Comparison of ENCODE assay signal across 31 cellular contexts in genomic region chr12:122057769-122058168, GRCh38.
"Had no signal": no experiment of that assay in that cellular context is flagged by ENCODE, and none has a peak within 500 bp of the region (broad histone marks: within the 10 kb centered on the region; RNA-seq: fewer than 3 reads in every experiment).

No MANE protein-coding gene starts in this region.

- FAIRE-seq: RCC 7860 had no signal

- H3K27me3 ChIP-seq: brain microvascular endothelial cell had no signal

- H3K27ac ChIP-seq: brain microvascular endothelial cell, PC-9, SK-N-MC, WERI-Rb-1 had no signal

- H3K9me3 Mint-ChIP-seq: activated CD4-positive, alpha-beta T cell treated with anti-CD3 and anti-CD28 coated beads, Interleukin-2, amount 10 ng/mL, durations not matched to agents 24 days and 14 days; activated CD8-positive, alpha-beta T cell treated with anti-CD3 and anti-CD28 coated beads for 36 hours; activated naive CD8-positive, alpha-beta T cell treated with anti-CD3 and anti-CD28 coated beads for 36 hours; activated T-cell treated with anti-CD3 and anti-CD28 coated beads, Interleukin-2, amount 50 U/mL, for 72 hours; activated T-helper 17 cell treated with anti-CD3 and anti-CD28 coated beads, Interleukin-2, amount 50 U/mL, for 72 hours had no signal

- H2AFZ ChIP-seq: PC-9 had no signal

- H3K36me3 Mint-ChIP-seq: activated naive CD8-positive, alpha-beta T cell treated with anti-CD3 and anti-CD28 coated beads for 36 hours had no signal

- H3K27ac Mint-ChIP-seq: activated CD4-positive, alpha-beta T cell treated with anti-CD3 and anti-CD28 coated beads, Interleukin-2, amount 10 ng/mL, durations not matched to agents 24 days and 14 days; activated CD8-positive, alpha-beta T cell treated with anti-CD3 and anti-CD28 coated beads for 36 hours; activated naive CD8-positive, alpha-beta T cell treated with anti-CD3 and anti-CD28 coated beads for 36 hours; activated T-cell treated with anti-CD3 and anti-CD28 coated beads, Interleukin-2, amount 50 U/mL, for 72 hours; activated T-helper 17 cell treated with anti-CD3 and anti-CD28 coated beads, Interleukin-2, amount 50 U/mL, for 72 hours had no signal

- H3K4me3 Mint-ChIP-seq: activated CD4-positive, alpha-beta T cell treated with anti-CD3 and anti-CD28 coated beads, Interleukin-2, amount 10 ng/mL, durations not matched to agents 24 days and 14 days; activated CD8-positive, alpha-beta T cell treated with anti-CD3 and anti-CD28 coated beads for 36 hours; activated naive CD8-positive, alpha-beta T cell treated with anti-CD3 and anti-CD28 coated beads for 36 hours; activated T-cell treated with anti-CD3 and anti-CD28 coated beads, Interleukin-2, amount 50 U/mL, for 72 hours; activated T-helper 17 cell treated with anti-CD3 and anti-CD28 coated beads, Interleukin-2, amount 50 U/mL, for 72 hours had no signal

- DNase-seq: activated CD4-positive, alpha-beta T cell treated with anti-CD3 and anti-CD28 coated beads, Interleukin-2, amount 10 ng/mL, durations not matched to agents 24 days and 14 days; activated CD4-positive, alpha-beta T cell treated with anti-CD3 and anti-CD28 coated beads, Interleukin-2, amount 50 U/mL, for 4 hours; activated CD8-positive, alpha-beta T cell treated with anti-CD3 and anti-CD28 coated beads for 36 hours; activated effector memory CD4-positive, alpha-beta T cell treated with anti-CD3 and anti-CD28 coated beads, Interleukin-2, amount 50 U/mL, for 16 hours; activated naive CD4-positive, alpha-beta T cell; activated naive CD4-positive, alpha-beta T cell treated with anti-CD3 and anti-CD28 coated beads, Interleukin-2, amount 50 U/mL, for 16 hours; activated naive CD8-positive, alpha-beta T cell treated with anti-CD3 and anti-CD28 coated beads for 36 hours; activated T-cell treated with anti-CD3 and anti-CD28 coated beads, Interleukin-2, amount 50 U/mL, for 1 hour; activated T-cell treated with anti-CD3 and anti-CD28 coated beads, Interleukin-2, amount 50 U/mL, for 72 hours; amniotic stem cell; aorta; brain microvascular endothelial cell; Karpas-422; KBM-7; NCI-H1105; NCI-H1436; NCI-H1694; NCI-H1930; NCI-H2081 treated with DMSO at 0.1 percent for 48 hours; NCI-H345; NCI-H510A; NCI-H526; NCI-H748 treated with DMSO at 0.1 percent for 48 hours; NK-92 treated with Interleukin-12 subunit alpha and Interleukin-12 subunit beta, amount 100 ng/mL, for 24 hours; PC-9; Right ventricle myocardium superior; T1000; WERI-Rb-1 had no signal

- ATAC-seq: activated CD8-positive, alpha-beta T cell treated with anti-CD3 and anti-CD28 coated beads for 36 hours; activated T-cell treated with anti-CD3 and anti-CD28 coated beads, Interleukin-2, amount 50 U/mL, for 72 hours; activated T-helper 17 cell treated with anti-CD3 and anti-CD28 coated beads, Interleukin-2, amount 50 U/mL, for 72 hours had no signal

- H3K4me3 ChIP-seq: PC-9, SK-N-MC had no signal

- H3K4me2 ChIP-seq: PC-9 had no signal

- H3K27me3 Mint-ChIP-seq: activated CD4-positive, alpha-beta T cell treated with anti-CD3 and anti-CD28 coated beads, Interleukin-2, amount 10 ng/mL, durations not matched to agents 24 days and 14 days; activated CD8-positive, alpha-beta T cell treated with anti-CD3 and anti-CD28 coated beads for 36 hours; activated naive CD8-positive, alpha-beta T cell treated with anti-CD3 and anti-CD28 coated beads for 36 hours; activated T-helper 17 cell treated with anti-CD3 and anti-CD28 coated beads, Interleukin-2, amount 50 U/mL, for 72 hours had no signal
